7 cellular contexts compared by ENCODE assay signal in genomic region chr5:176195487-176196207, GRCh38. TPM values are rescaled to one million over a fixed set of nuclear protein-coding genes. Genes with fewer than 3 reads are reported as not detected.
DNase-seq lines count a peak whose midpoint lies in the region; ATAC-seq, FAIRE-seq and TF ChIP-seq lines count a peak whose summit lies in the region.
"Not testable (repeated sequence)": the region's sequence is repeated elsewhere in the genome, so short reads cannot be mapped to it uniquely, and the experiment has no call there.

No MANE protein-coding gene starts in this region.

- not testable (repeated sequence) for H3K9me3 Mint-ChIP-seq in activated B cell treated with CpG ODN at 0.5 μM for 24 hours; activated naive CD4-positive, alpha-beta T cell treated with anti-CD3 and anti-CD28 coated beads, Interleukin-2, amount 50 U/mL, for 24 hours; stimulated activated naive B cell treated with anti-CD40 and anti-IgM and Interleukin-4, amounts not matched to agents 10 μg/mL and 1 μg/mL and 100 μg/mL, for 72 hours

- H3K4me3 Mint-ChIP-seq in activated B cell treated with CpG ODN at 0.5 μM for 24 hours; stimulated activated naive B cell treated with anti-CD40 and anti-IgM and Interleukin-4, amounts not matched to agents 10 μg/mL and 1 μg/mL and 100 μg/mL, for 72 hours: not testable (repeated sequence)
- H3K4me3 Mint-ChIP-seq in activated naive CD4-positive, alpha-beta T cell treated with anti-CD3 and anti-CD28 coated beads, Interleukin-2, amount 50 U/mL, for 24 hours: peak overlapping the region; percentile 33

- ATAC-seq in activated B cell treated with CpG ODN at 0.5 μM for 24 hours (ENCODE audit: low read depth): peak; percentile 18
- ATAC-seq in stimulated activated naive B cell treated with anti-CD40 and anti-IgM and Interleukin-4, amounts not matched to agents 10 μg/mL and 1 μg/mL and 100 μg/mL, for 72 hours (replicated peaks): peak; percentile 55 to 69

- not testable (repeated sequence) for H3K36me3 Mint-ChIP-seq in activated B cell treated with CpG ODN at 0.5 μM for 24 hours (ENCODE audit: low read depth); activated naive CD4-positive, alpha-beta T cell treated with anti-CD3 and anti-CD28 coated beads, Interleukin-2, amount 50 U/mL, for 24 hours; stimulated activated naive B cell treated with anti-CD40 and anti-IgM and Interleukin-4, amounts not matched to agents 10 μg/mL and 1 μg/mL and 100 μg/mL, for 72 hours

- H3K4me1 Mint-ChIP-seq in activated B cell treated with CpG ODN at 0.5 μM for 24 hours; activated naive CD4-positive, alpha-beta T cell treated with anti-CD3 and anti-CD28 coated beads, Interleukin-2, amount 50 U/mL, for 24 hours: not testable (repeated sequence)
- peaks cover 15 to 19% of the 10 kb centered on the region in 2 donors for H3K4me1 Mint-ChIP-seq in stimulated activated naive B cell treated with anti-CD40 and anti-IgM and Interleukin-4, amounts not matched to agents 10 μg/mL and 1 μg/mL and 100 μg/mL, for 72 hours

- not testable (repeated sequence) for TF ChIP-seq POLR2A in GM12891 (IDR thresholded peaks at IDR 0.05; ENCODE audit: low read depth, low read length)

- TF ChIP-seq CTCF in activated B cell treated with CpG ODN at 0.5 μM for 24 hours (IDR thresholded peaks at IDR 0.05); choroid plexus epithelial cell (conservative IDR thresholded peaks at IDR 0.05; ENCODE audit: low read depth, low read length): not testable (repeated sequence)

- DNase-seq in GM12891 (ENCODE audit: insufficient read length, low spot score); activated B cell treated with CpG ODN at 0.5 μM for 24 hours; stimulated activated naive B cell treated with anti-CD40 and anti-IgM and Interleukin-4, amounts not matched to agents 10 μg/mL and 1 μg/mL and 100 μg/mL, for 72 hours: not testable (repeated sequence)
- peak; percentile 84 for DNase-seq in MG63
- peak; percentile 6 for DNase-seq in choroid plexus epithelial cell (ENCODE audit: low read depth)
- DNase-seq in mesenteric fat pad (ENCODE audit: low spot score): peak; percentile 67

- peak; percentile 75 for FAIRE-seq in GM12891 (lab: Jason Lieb, UNC)

- H3K36me3 ChIP-seq in MG63: not testable (repeated sequence)

- not testable (repeated sequence) for H3K4me3 ChIP-seq in MG63; choroid plexus epithelial cell (ENCODE audit: low read depth, low read length)

- CTCF ChIA-PET in activated B cell treated with CpG ODN at 0.5 μM for 24 hours (lab: Charles Lee): not testable (repeated sequence)

- H3K27me3 ChIP-seq in MG63: not testable (repeated sequence)

- not testable (repeated sequence) for H3K9me3 ChIP-seq in MG63

- peaks cover 18% of the 10 kb centered on the region for H3K27me3 Mint-ChIP-seq in activated B cell treated with CpG ODN at 0.5 μM for 24 hours
- not testable (repeated sequence) for H3K27me3 Mint-ChIP-seq in activated naive CD4-positive, alpha-beta T cell treated with anti-CD3 and anti-CD28 coated beads, Interleukin-2, amount 50 U/mL, for 24 hours
- peaks cover 46 to 54% of the 10 kb centered on the region in 2 donors for H3K27me3 Mint-ChIP-seq in stimulated activated naive B cell treated with anti-CD40 and anti-IgM and Interleukin-4, amounts not matched to agents 10 μg/mL and 1 μg/mL and 100 μg/mL, for 72 hours

- POLR2A ChIA-PET in activated B cell treated with CpG ODN at 0.5 μM for 24 hours (lab: Charles Lee): not testable (repeated sequence)

- intact Hi-C loops in activated B cell treated with CpG ODN at 0.5 μM for 24 hours (cut with micrococcal nuclease): not testable (repeated sequence)

- not testable (repeated sequence) for H3K27ac Mint-ChIP-seq in activated B cell treated with CpG ODN at 0.5 μM for 24 hours; activated naive CD4-positive, alpha-beta T cell treated with anti-CD3 and anti-CD28 coated beads, Interleukin-2, amount 50 U/mL, for 24 hours; stimulated activated naive B cell treated with anti-CD40 and anti-IgM and Interleukin-4, amounts not matched to agents 10 μg/mL and 1 μg/mL and 100 μg/mL, for 72 hours

RNA-seq across cellular contexts. Expression of gene SIMC1, which starts 42.6 kb away (rescaled TPM):
- polyA plus RNA-seq in GM12891 (2012; ENCODE audit: low read depth, missing spikeins): 4.2 TPM
- total RNA-seq in MG63 (2014; rRNA removed; shearing (Covaris generic); ENCODE audit: low replicate concordance): 15.9 and 23.4 TPM in 2 replicates
- total RNA-seq in activated B cell treated with CpG ODN at 0.5 μM for 24 hours (32.1 and 35.3 TPM in 2 replicates), mesenteric fat pad (11.5 TPM)
